Comparison of ENCODE assay signal across 1 cellular context in genomic region chr16:84650062-84650991, GRCh38.
TF ChIP-seq lines count a peak whose summit lies in the region.

No MANE protein-coding gene starts in this region.

TF ChIP-seq in HepG2, 621 proteins besides CTCF, POLR2A, EP300 and RAD21:
- TF ChIP-seq ZNF678 (CRISPR knock-in tag; IDR thresholded peaks at IDR 0.05) (no peak), KDM3A (CRISPR knock-in tag; IDR thresholded peaks at IDR 0.05; ENCODE audit: low read depth) (no peak), CREB1 (IDR thresholded peaks at IDR 0.05) (no peak), CREB1 (CRISPR knock-in tag; IDR thresholded peaks at IDR 0.05) (no peak), ZNF331 (CRISPR knock-in tag; IDR thresholded peaks at IDR 0.05) (no peak), POLR2AphosphoS2 (IDR thresholded peaks at IDR 0.05; ENCODE audit: low read depth, low read length) (no peak), PLRG1 (conservative IDR thresholded peaks at IDR 0.05) (no peak), ZNF740 (CRISPR knock-in tag; IDR thresholded peaks at IDR 0.05) (no peak), SP4 (CRISPR knock-in tag; IDR thresholded peaks at IDR 0.05) (no peak), CC2D1A (CRISPR knock-in tag; IDR thresholded peaks at IDR 0.05) (no peak), ZNF660 (CRISPR knock-in tag; IDR thresholded peaks at IDR 0.05; ENCODE audit: borderline replicate concordance, low read depth) (no peak), HIVEP1 (CRISPR knock-in tag; IDR thresholded peaks at IDR 0.05) (no peak), KDM1A (CRISPR knock-in tag; IDR thresholded peaks at IDR 0.05) (no peak), ATF4 (CRISPR knock-in tag; IDR thresholded peaks at IDR 0.05) (no peak), PLSCR1 (CRISPR knock-in tag; IDR thresholded peaks at IDR 0.05; ENCODE audit: borderline replicate concordance) (no peak), ZNF510 (CRISPR knock-in tag; IDR thresholded peaks at IDR 0.05; ENCODE audit: low read depth) (no peak), MXD1 (CRISPR knock-in tag; IDR thresholded peaks at IDR 0.05) (no peak), RORA (CRISPR knock-in tag; IDR thresholded peaks at IDR 0.05) (no peak)
